ENCODE assay signal across 18 cellular contexts in genomic region chr3:78025916-78026315, GRCh38.
DNase-seq lines count a peak whose midpoint lies in the region; ATAC-seq and TF ChIP-seq lines count a peak whose summit lies in the region.
"Had no signal": no experiment of that assay in that cellular context is flagged by ENCODE, and none has a peak within 500 bp of the region (broad histone marks: within the 10 kb centered on the region; RNA-seq: fewer than 3 reads in every experiment).

No MANE protein-coding gene starts in this region.

- DNase-seq in HT1080 (ENCODE audit: low read depth) (peak; percentile 5), fibroblast of mammary gland (ENCODE audit: low read depth) (peak; percentile 24), aorta (no peak), adrenal gland (no peak)
- DNase-seq: Calu3; CD8-positive, alpha-beta T cell; DMS79 treated with DMSO at 0.1 percent for 48 hours; GF-D8; GM23248; H7; KBM-7 had no signal

- WGBS in aorta, 2 donors: 48 to 66% methylated on average over 5 of the region's 5 CpGs
- WGBS in adrenal gland, 4 donors: 53 to 72% (median 57%) methylated on average over 5 of the region's 5 CpGs

- intact Hi-C loops in aorta (cut with DNase I): no loop called here
- intact Hi-C loops in adrenal gland (cut with DNase I): no loop called here

- H3K9me2 ChIP-seq in OCI-LY1 (ENCODE audit: low read depth, low read length): no peaks in the 10 kb centered on the region

- ATAC-seq in aorta (ENCODE audit: low FRiP score): peak; percentile 41
- ATAC-seq in HG03175 (IDR thresholded peaks at IDR 0.05; ENCODE audit: unreplicated experiment): no peak
- no peak for ATAC-seq in HG03025 (IDR thresholded peaks at IDR 0.05; ENCODE audit: low FRiP score, unreplicated experiment)
- ATAC-seq: CD8-positive, alpha-beta T cell; GM12878; HCT116; HepG2 had no signal

- H2AFZ ChIP-seq in OCI-LY1 (ENCODE audit: low read length): no peak overlapping the region
- H2AFZ ChIP-seq: GM23248 had no signal

- TF ChIP-seq CTCF in OCI-LY1 (IDR thresholded peaks at IDR 0.05; ENCODE audit: low read length) (no peak), fibroblast of mammary gland (conservative IDR thresholded peaks at IDR 0.05; ENCODE audit: control insufficient read depth, insufficient read depth, low read depth, low read length) (no peak), adrenal gland (IDR thresholded peaks at IDR 0.05) (no peak)

- H3K27ac ChIP-seq in OCI-LY1 (ENCODE audit: low read depth, low read length, poor library complexity, severe bottlenecking) (peak overlapping the region; percentile 66), aorta (ENCODE audit: low read depth in 1 of 2, low read length in 2 of 2) (peak overlapping the region in 1 of 2 donors; percentile 2), adrenal gland (no peak overlapping the region)
- H3K27ac ChIP-seq: BLaER1 treated with 17β-estradiol and CSF1 and Interleukin-3, amounts not matched to agents 10 nM and 100 nM; GM23248 had no signal

- H3K4me3 ChIP-seq in OCI-LY1 (ENCODE audit: low read depth, low read length, poor library complexity, severe bottlenecking) (no peak overlapping the region), fibroblast of mammary gland (ENCODE audit: control insufficient read depth, low read depth, low read length) (no peak overlapping the region), aorta (ENCODE audit: low read length in 2 of 2) (no peak overlapping the region), adrenal gland (no peak overlapping the region)
- H3K4me3 ChIP-seq: BLaER1 treated with 17β-estradiol and CSF1 and Interleukin-3, amounts not matched to agents 10 nM and 100 nM; GM12878; GM23248 had no signal

- no peak for TF ChIP-seq POLR2A in adrenal gland (IDR thresholded peaks at IDR 0.05)

- no peaks in the 10 kb centered on the region for H3K36me3 ChIP-seq in OCI-LY1 (ENCODE audit: insufficient read depth, low read length)
- H3K36me3 ChIP-seq in aorta (ENCODE audit: control insufficient read depth in 1 of 2, insufficient read depth in 2 of 2, low read length in 1 of 2): no peaks in the 10 kb centered on the region
- no peaks in the 10 kb centered on the region for H3K36me3 ChIP-seq in adrenal gland (replicated peaks in 1 of 2)
- H3K36me3 ChIP-seq: BLaER1 treated with 17β-estradiol and CSF1 and Interleukin-3, amounts not matched to agents 10 nM and 100 nM had no signal

- peak overlapping the region; percentile 6; the same call in 1 of the 2 replicates for H3K4me2 ChIP-seq in OCI-LY1 (ENCODE audit: low read length)
- H3K4me2 ChIP-seq: BLaER1 treated with 17β-estradiol and CSF1 and Interleukin-3, amounts not matched to agents 10 nM and 100 nM had no signal

- H4K20me1 ChIP-seq in OCI-LY1 (ENCODE audit: insufficient read depth, low read length): no peaks in the 10 kb centered on the region
- H4K20me1 ChIP-seq: BLaER1 treated with 17β-estradiol and CSF1 and Interleukin-3, amounts not matched to agents 10 nM and 100 nM had no signal

- H3K9me3 ChIP-seq in OCI-LY1 (ENCODE audit: low read length): no peaks in the 10 kb centered on the region
- H3K9me3 ChIP-seq in aorta (ENCODE audit: control insufficient read depth, low read length): no peaks in the 10 kb centered on the region
- no peaks in the 10 kb centered on the region for H3K9me3 ChIP-seq in adrenal gland (replicated peaks in 1 of 3)

- H3K4me1 ChIP-seq in OCI-LY1 (ENCODE audit: insufficient read depth, low read length, severe bottlenecking) (peaks cover 36% of the 10 kb centered on the region), aorta (ENCODE audit: control insufficient read depth in 1 of 2, insufficient read depth in 2 of 2, low read length in 2 of 2) (no peaks in the 10 kb centered on the region), adrenal gland (replicated peaks in 1 of 2) (peaks cover 0 to 8% of the 10 kb centered on the region in 2 donors)
- H3K4me1 ChIP-seq: BLaER1 treated with 17β-estradiol and CSF1 and Interleukin-3, amounts not matched to agents 10 nM and 100 nM had no signal

- no peaks in the 10 kb centered on the region for H3F3A ChIP-seq in OCI-LY1 (ENCODE audit: insufficient read depth, low read length)

- H3K27me3 ChIP-seq in OCI-LY1 (ENCODE audit: insufficient read depth, low read length) (no peaks in the 10 kb centered on the region), aorta (ENCODE audit: control insufficient read depth in 1 of 2, insufficient read depth in 2 of 2, low read length in 1 of 2) (no peaks in the 10 kb centered on the region), adrenal gland (no peaks in the 10 kb centered on the region)
- H3K27me3 ChIP-seq: BLaER1 treated with 17β-estradiol and CSF1 and Interleukin-3, amounts not matched to agents 10 nM and 100 nM had no signal

- H3K79me2 ChIP-seq in OCI-LY1 (ENCODE audit: insufficient read depth, low read length): no peaks in the 10 kb centered on the region

- no peak overlapping the region for H3K9ac ChIP-seq in OCI-LY1 (ENCODE audit: low read length)
- H3K9ac ChIP-seq: BLaER1 treated with 17β-estradiol and CSF1 and Interleukin-3, amounts not matched to agents 10 nM and 100 nM; GM23248 had no signal

Comparison
In these comparisons a context has a peak if more than half of its experiments do, and no peak if none do; other contexts are left out.
1. DNase-seq: peak in HT1080 (single experiment) and fibroblast of mammary gland (single experiment); none in aorta (0 of 2) and adrenal gland (0 of 7).